Comparison of ENCODE assay signal across 20 cellular contexts in genomic region chr5:32989815-32990214, GRCh38.
"Had no signal": no experiment of that assay in that cellular context is flagged by ENCODE, and none has a peak within 500 bp of the region (broad histone marks: within the 10 kb centered on the region; RNA-seq: fewer than 3 reads in every experiment).

No MANE protein-coding gene starts in this region.

- H3K27ac ChIP-seq: dorsolateral prefrontal cortex, esophagus muscularis mucosa, neutrophil, spleen, testis, tibial nerve had no signal

- H3K4me1 Mint-ChIP-seq: naive thymus-derived CD4-positive, alpha-beta T cell; stimulated activated naive B cell treated with anti-CD40 and anti-IgM and Interleukin-4, amounts not matched to agents 10 μg/mL and 1 μg/mL and 100 μg/mL, for 72 hours; stimulated activated naive CD8-positive, alpha-beta T cell treated with anti-CD3 and anti-CD28 coated beads, Interleukin-15, amount 100 ng/mL, for 72 hours had no signal

- H3K4me3 ChIP-seq: dorsolateral prefrontal cortex, esophagus muscularis mucosa, lung, spleen, testis, tibial nerve had no signal

- DNase-seq: cortex of kidney; dorsolateral prefrontal cortex; effector CD8-positive, alpha-beta T cell; foreskin fibroblast; left colon; left ventricle myocardium superior; naive thymus-derived CD4-positive, alpha-beta T cell; nephron progenitor cell; spleen; stimulated activated CD4-positive, alpha-beta T cell treated with anti-CD3 and anti-CD28 coated beads, Interleukin-15, amount 100 ng/mL, for 24 hours; stimulated activated CD4-positive, alpha-beta T cell treated with anti-CD3 and anti-CD28 coated beads, Interleukin-1b, Interleukin-23, amount 100 ng/mL, for 48 hours; stimulated activated CD4-positive, alpha-beta T cell treated with anti-CD3 and anti-CD28 coated beads, Interleukin-4, amount 100 ng/mL, for 4 hours; stimulated activated naive B cell treated with anti-CD40 and anti-IgM and Interleukin-4, amounts not matched to agents 10 μg/mL and 1 μg/mL and 100 μg/mL, for 72 hours; stimulated activated naive CD8-positive, alpha-beta T cell treated with anti-CD3 and anti-CD28 coated beads, Interleukin-15, amount 100 ng/mL, for 72 hours; testis had no signal

- H3K4me1 ChIP-seq: esophagus muscularis mucosa, spleen, testis, tibial nerve had no signal

- H3K27me3 Mint-ChIP-seq: naive thymus-derived CD4-positive, alpha-beta T cell; stimulated activated naive B cell treated with anti-CD40 and anti-IgM and Interleukin-4, amounts not matched to agents 10 μg/mL and 1 μg/mL and 100 μg/mL, for 72 hours; stimulated activated naive CD8-positive, alpha-beta T cell treated with anti-CD3 and anti-CD28 coated beads, Interleukin-15, amount 100 ng/mL, for 72 hours had no signal

- H3K36me3 ChIP-seq: esophagus muscularis mucosa, neutrophil, spleen, tibial nerve had no signal

- ATAC-seq: left colon; left ventricle myocardium superior; naive thymus-derived CD4-positive, alpha-beta T cell; sciatic nerve; stimulated activated naive B cell treated with anti-CD40 and anti-IgM and Interleukin-4, amounts not matched to agents 10 μg/mL and 1 μg/mL and 100 μg/mL, for 72 hours; stimulated activated naive CD8-positive, alpha-beta T cell treated with anti-CD3 and anti-CD28 coated beads, Interleukin-15, amount 100 ng/mL, for 72 hours had no signal

- H3K9me3 Mint-ChIP-seq: nephron progenitor cell had no signal

- H3K9me3 ChIP-seq: esophagus muscularis mucosa, neutrophil, testis, tibial nerve had no signal

- H3K36me3 Mint-ChIP-seq: naive thymus-derived CD4-positive, alpha-beta T cell; stimulated activated naive B cell treated with anti-CD40 and anti-IgM and Interleukin-4, amounts not matched to agents 10 μg/mL and 1 μg/mL and 100 μg/mL, for 72 hours had no signal

- H3K27me3 ChIP-seq: dorsolateral prefrontal cortex, esophagus muscularis mucosa, neutrophil, spleen, testis, tibial nerve had no signal

- H3K4me3 Mint-ChIP-seq: naive thymus-derived CD4-positive, alpha-beta T cell; nephron progenitor cell; stimulated activated naive B cell treated with anti-CD40 and anti-IgM and Interleukin-4, amounts not matched to agents 10 μg/mL and 1 μg/mL and 100 μg/mL, for 72 hours; stimulated activated naive CD8-positive, alpha-beta T cell treated with anti-CD3 and anti-CD28 coated beads, Interleukin-15, amount 100 ng/mL, for 72 hours had no signal
